19 cellular contexts compared by ENCODE assay signal in genomic region chr12:123393747-123394146, GRCh38. TPM values are rescaled to one million over a fixed set of nuclear protein-coding genes. Genes with fewer than 3 reads are reported as not detected.
A peak's percentile ranks its signal among the peaks of the same experiment; 100 is the strongest.
DNase-seq lines count a peak whose midpoint lies in the region; ATAC-seq, FAIRE-seq and TF ChIP-seq lines count a peak whose summit lies in the region.
"Had no signal": no experiment of that assay in that cellular context is flagged by ENCODE, and none has a peak within 500 bp of the region (broad histone marks: within the 10 kb centered on the region; RNA-seq: fewer than 3 reads in every experiment).

No MANE protein-coding gene starts in this region.

- DNase-seq in AG09319 (ENCODE audit: extremely low read depth, low read depth), result peak; percentile 69
- DNase-seq in adipocyte (ENCODE audit: low read depth), result peak; percentile 83
- peak; percentile 57 for DNase-seq in fibroblast of mammary gland (ENCODE audit: low read depth)
- DNase-seq in thoracic aorta (ENCODE audit: low spot score), result no peak
- DNase-seq in colonic mucosa, result no peak
- no peak for DNase-seq in GM12891 (ENCODE audit: insufficient read length, low spot score)
- DNase-seq in COR-L47 (lab: John Stamatoyannopoulos, UW), result no peak
- DNase-seq: CD8-positive, alpha-beta memory T cell; DMS79; Karpas-422; NCI-H1417 treated with DMSO at 0.1 percent for 48 hours; NCI-H187 treated with DMSO at 0.1 percent for 48 hours; NCI-H226; NCI-H524 had no signal

- H3K27ac ChIP-seq in thoracic aorta (peak overlapping the region; percentile 24 to 45), colonic mucosa (no peak overlapping the region)
- H3K27ac ChIP-seq: BLaER1 treated with 17β-estradiol and CSF1 and Interleukin-3, amounts not matched to agents 10 nM and 100 nM had no signal

- no peak for TF ChIP-seq POLR2A in GM12891 (IDR thresholded peaks at IDR 0.05; ENCODE audit: low read depth, low read length)

- intact Hi-C loops in colonic mucosa (cut with DNase I), result no loop called here

- FAIRE-seq in GM12891 (lab: Jason Lieb, UNC), result no peak
- FAIRE-seq: A204.1, D721Med, HTR-8/SVneo had no signal

- H3K27me3 ChIP-seq in adipocyte (replicated peaks; ENCODE audit: control insufficient read depth, insufficient read depth, low read length) (no peaks in the 10 kb centered on the region), thoracic aorta (replicated peaks; ENCODE audit: insufficient read depth) (no peaks in the 10 kb centered on the region), colonic mucosa (no peaks in the 10 kb centered on the region)
- H3K27me3 ChIP-seq: BLaER1 treated with 17β-estradiol and CSF1 and Interleukin-3, amounts not matched to agents 10 nM and 100 nM had no signal

- H3K9me3 ChIP-seq in adipocyte (ENCODE audit: control insufficient read depth, low read length), result no peaks in the 10 kb centered on the region
- H3K9me3 ChIP-seq in thoracic aorta, result no peaks in the 10 kb centered on the region
- no peaks in the 10 kb centered on the region for H3K9me3 ChIP-seq in colonic mucosa
- H3K9me3 ChIP-seq: BLaER1 treated with 17β-estradiol and CSF1 and Interleukin-3, amounts not matched to agents 10 nM and 100 nM had no signal

- peaks cover 65% of the 10 kb centered on the region for H3K36me3 ChIP-seq in adipocyte (ENCODE audit: control insufficient read depth, insufficient read depth, low read length, severe bottlenecking)
- H3K36me3 ChIP-seq in thoracic aorta, result peaks cover 52% of the 10 kb centered on the region
- peaks cover 11% of the 10 kb centered on the region for H3K36me3 ChIP-seq in colonic mucosa

- H3K9ac ChIP-seq in adipocyte (ENCODE audit: low read length) (no peak overlapping the region), colonic mucosa (ENCODE audit: low read depth in 2 of 2, low read length in 2 of 2) (no peak overlapping the region)
- H3K9ac ChIP-seq: BLaER1 treated with 17β-estradiol and CSF1 and Interleukin-3, amounts not matched to agents 10 nM and 100 nM had no signal

- H3K4me1 ChIP-seq in adipocyte (ENCODE audit: control insufficient read depth, insufficient read depth, low read length) (peaks cover 29% of the 10 kb centered on the region), thoracic aorta (ENCODE audit: control insufficient read depth in 1 of 2, low read depth in 2 of 2) (peaks cover 35 to 85% of the 10 kb centered on the region in 2 donors), colonic mucosa (no peaks in the 10 kb centered on the region)

- no peak for TF ChIP-seq CTCF in AG09319 (IDR thresholded peaks at IDR 0.05; ENCODE audit: low read depth, low read length)
- no peak for TF ChIP-seq CTCF in fibroblast of mammary gland (conservative IDR thresholded peaks at IDR 0.05; ENCODE audit: control insufficient read depth, insufficient read depth, low read depth, low read length)
- TF ChIP-seq CTCF in thoracic aorta (IDR thresholded peaks at IDR 0.05), result no peak
- TF ChIP-seq CTCF in colonic mucosa (IDR thresholded peaks at IDR 0.05), result no peak

- ATAC-seq in thoracic aorta (ENCODE audit: insufficient number of reproducible peaks, low FRiP score, low read depth), result no peak
- ATAC-seq: GM23338 had no signal

- no peak overlapping the region for H3K4me3 ChIP-seq in adipocyte (ENCODE audit: low read length)
- no peak overlapping the region for H3K4me3 ChIP-seq in fibroblast of mammary gland (ENCODE audit: control insufficient read depth, low read depth, low read length)
- H3K4me3 ChIP-seq in thoracic aorta, result no peak overlapping the region
- H3K4me3 ChIP-seq in colonic mucosa, result no peak overlapping the region
- H3K4me3 ChIP-seq: BLaER1 treated with 17β-estradiol and CSF1 and Interleukin-3, amounts not matched to agents 10 nM and 100 nM; GM23338 had no signal

TF ChIP-seq in GM12891, 5 proteins besides CTCF, POLR2A, EP300 and RAD21:
- TF ChIP-seq SPI1 (IDR thresholded peaks at IDR 0.05; ENCODE audit: low read depth, low read length) (no peak), POLR2AphosphoS5 (IDR thresholded peaks at IDR 0.05; ENCODE audit: low read depth, low read length) (no peak), POU2F2 (IDR thresholded peaks at IDR 0.05; ENCODE audit: low read depth, low read length) (no peak)

RNA-seq across cellular contexts. Expression of gene KMT5A, which starts 9.8 kb away (rescaled TPM):
- 10 to 100 TPM; 34.1 to 42.7 TPM for total RNA-seq in thoracic aorta
- 10 to 100 TPM; 38.2 to 59.3 TPM for total RNA-seq in colonic mucosa
- 26.4 TPM for polyA plus RNA-seq in GM12891 (2012; ENCODE audit: low read depth, missing spikeins)

RNA-seq across cellular contexts. Expression of gene SBNO1, which starts 29.1 kb away (rescaled TPM):
- total RNA-seq in thoracic aorta (10 to 100 TPM; 15.6 to 25.0 TPM), colonic mucosa (10 to 100 TPM; 36.5 to 37.3 TPM)
- polyA plus RNA-seq in GM12891 (2012; ENCODE audit: low read depth, missing spikeins), result 13.5 TPM

RNA-seq across cellular contexts. Expression of gene RILPL2, which starts 42.7 kb away (rescaled TPM):
- total RNA-seq in thoracic aorta, result 10 to 100 TPM; 15.9 to 18.1 TPM
- 1 to 10 TPM in 1 of 2 donors, under 1 TPM in 1; 0.96 to 2.1 TPM for total RNA-seq in colonic mucosa
- polyA plus RNA-seq in GM12891 (2012; ENCODE audit: low read depth, missing spikeins), result 14.4 TPM

Comparison
In these comparisons a context has a peak if more than half of its experiments do, and no peak if none do; other contexts are left out.
1. DNase-seq: peak in AG09319 (single experiment), adipocyte (single experiment) and fibroblast of mammary gland (single experiment); none in thoracic aorta (single experiment), colonic mucosa (single experiment), GM12891 (single experiment) and COR-L47 (single experiment).
2. RNA of gene RILPL2, which starts 42.7 kb away (total RNA-seq): 15.9 to 18.1 TPM in thoracic aorta; 0.96 to 2.1 TPM in colonic mucosa; every median in the first group is over 4 times any median in the second.